ENCODE assay signal across 14 cellular contexts in the genomic region with DNA sequence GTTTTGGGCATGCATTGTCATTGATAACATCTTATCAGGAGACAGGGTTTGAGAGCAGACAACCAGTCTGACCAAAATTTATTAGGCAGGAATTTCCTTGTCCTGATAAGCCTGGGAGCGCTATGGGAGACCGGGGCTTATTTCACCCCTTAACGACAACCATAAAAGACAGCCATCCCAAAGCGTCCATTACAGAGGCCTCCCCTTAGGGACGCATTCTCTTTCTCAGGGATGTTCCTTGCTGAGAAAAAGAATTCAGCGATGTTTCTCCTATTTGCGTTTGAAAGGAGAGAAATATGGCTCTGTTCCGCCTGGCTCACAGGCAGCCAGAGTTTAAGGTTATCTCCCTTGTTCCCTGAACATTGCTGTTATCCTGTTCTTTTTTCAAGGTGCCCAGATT. TPM values are rescaled to one million over a fixed set of nuclear protein-coding genes. Genes with fewer than 3 reads are reported as not detected.
"Had no signal": no experiment of that assay in that cellular context is flagged by ENCODE, and none has a peak within 500 bp of the region (broad histone marks: within the 10 kb centered on the region; RNA-seq: fewer than 3 reads in every experiment).

No MANE protein-coding gene starts in this region.

RNA-seq across cellular contexts. Expression of a gene that starts 10.5 kb away (rescaled TPM):
- total RNA-seq: epithelial cell of proximal tubule, left lobe of liver, mammary epithelial cell, mucosa of gallbladder, myocyte, natural killer cell, neural crest cell, osteocyte, stomach, thoracic aorta, transverse colon had no signal
- polyA plus RNA-seq: mammary epithelial cell, right cardiac atrium had no signal

RNA-seq across cellular contexts. Expression of a gene that starts 26.9 kb away (rescaled TPM):
- total RNA-seq: epithelial cell of proximal tubule, left lobe of liver, mammary epithelial cell, mucosa of gallbladder, myocyte, natural killer cell, neural crest cell, osteocyte, posterior vena cava, right cardiac atrium, stomach, thoracic aorta, transverse colon had no signal
- polyA plus RNA-seq: mammary epithelial cell, right cardiac atrium, small intestine had no signal

RNA-seq across cellular contexts. Expression of a gene that starts 29.5 kb away (rescaled TPM):
- total RNA-seq: epithelial cell of proximal tubule, left lobe of liver, mucosa of gallbladder, myocyte, natural killer cell, neural crest cell, osteocyte, posterior vena cava, right cardiac atrium, thoracic aorta, transverse colon had no signal
- polyA plus RNA-seq: mammary epithelial cell, right cardiac atrium had no signal

RNA-seq across cellular contexts. Expression of a gene that starts 52.4 kb away (rescaled TPM):
- total RNA-seq: epithelial cell of proximal tubule, left lobe of liver, mammary epithelial cell, mucosa of gallbladder, myocyte, natural killer cell, neural crest cell, osteocyte, posterior vena cava, right cardiac atrium, stomach, thoracic aorta, transverse colon had no signal
- polyA plus RNA-seq: mammary epithelial cell, right cardiac atrium, small intestine had no signal
